9 cellular contexts compared by ENCODE assay signal in genomic region chr9:84669008-84669292, GRCh38. TPM values are rescaled to one million over a fixed set of nuclear protein-coding genes. Genes with fewer than 3 reads are reported as not detected.
DNase-seq lines count a peak whose midpoint lies in the region; ATAC-seq and TF ChIP-seq lines count a peak whose summit lies in the region.
"Had no signal": no experiment of that assay in that cellular context is flagged by ENCODE, and none has a peak within 500 bp of the region (broad histone marks: within the 10 kb centered on the region; RNA-seq: fewer than 3 reads in every experiment).

No MANE protein-coding gene starts in this region.

- CTCF ChIA-PET in CD8-positive, alpha-beta T cell (lab: Charles Lee), result no interaction called here

- TF ChIP-seq POLR2A in esophagus squamous epithelium (IDR thresholded peaks at IDR 0.05), result no peak

- H3K27me3 ChIP-seq in CD8-positive, alpha-beta T cell (ENCODE audit: insufficient read depth, low read length), result peaks cover 2% of the 10 kb centered on the region
- H3K27me3 ChIP-seq in NT2/D1 (ENCODE audit: insufficient read depth, insufficient read length), result peaks cover 65% of the 10 kb centered on the region
- peaks cover 0 to 47% (median 0%) of the 10 kb centered on the region in 4 donors for H3K27me3 ChIP-seq in esophagus squamous epithelium

- H3K4me1 ChIP-seq in CD8-positive, alpha-beta T cell (ENCODE audit: insufficient read depth, low read length), result no peaks in the 10 kb centered on the region
- H3K4me1 ChIP-seq in NT2/D1 (ENCODE audit: insufficient read depth, insufficient read length) (peaks cover 3% of the 10 kb centered on the region), esophagus squamous epithelium (peaks cover 5 to 60% (median 14%) of the 10 kb centered on the region in 3 donors)

- ATAC-seq in CD8-positive, alpha-beta T cell, result no peak
- ATAC-seq in HG03521 (IDR thresholded peaks at IDR 0.05; ENCODE audit: unreplicated experiment), result no peak
- no peak for ATAC-seq in GM19035 (IDR thresholded peaks at IDR 0.05; ENCODE audit: unreplicated experiment)
- no peak for ATAC-seq in left lobe of liver

- no peaks in the 10 kb centered on the region for H3K9me3 Mint-ChIP-seq in CD8-positive, alpha-beta T cell
- H3K9me3 Mint-ChIP-seq in progenitor cell of endocrine pancreas (ENCODE audit: low read depth), result peaks cover 4% of the 10 kb centered on the region

- DNase-seq in CD8-positive, alpha-beta T cell, result no peak
- DNase-seq in NT2/D1 (ENCODE audit: low read depth, low spot score), result no peak
- DNase-seq in esophagus squamous epithelium (lab: John Stamatoyannopoulos, UW), result no peak
- no peak for DNase-seq in progenitor cell of endocrine pancreas (ENCODE audit: low spot score, unreplicated experiment)
- DNase-seq in central memory CD4-positive, alpha-beta T cell, result no peak
- no peak for DNase-seq in left lobe of liver (ENCODE audit: low spot score)
- DNase-seq: activated CD4-positive, alpha-beta T cell treated with anti-CD3 and anti-CD28 coated beads, Interleukin-2, amount 50 U/mL, for 1 hour had no signal

- peak overlapping the region; percentile 76 for H3K9ac ChIP-seq in NT2/D1 (ENCODE audit: insufficient read length, low read depth)

- no peak overlapping the region for H3K27ac ChIP-seq in CD8-positive, alpha-beta T cell (ENCODE audit: low read depth, low read length)
- peak overlapping the region; percentile 35 to 86 (median 70) for H3K27ac ChIP-seq in esophagus squamous epithelium

- H3K4me3 Mint-ChIP-seq in CD8-positive, alpha-beta T cell, result peak overlapping the region; percentile 50
- peak overlapping the region; percentile 78 for H3K4me3 Mint-ChIP-seq in progenitor cell of endocrine pancreas (ENCODE audit: low read depth)

- no peaks in the 10 kb centered on the region for H3K9me3 ChIP-seq in CD8-positive, alpha-beta T cell (ENCODE audit: low read length)
- peaks cover 10% of the 10 kb centered on the region for H3K9me3 ChIP-seq in NT2/D1 (ENCODE audit: insufficient read depth, low read length)
- no peaks in the 10 kb centered on the region for H3K9me3 ChIP-seq in esophagus squamous epithelium

- no peak overlapping the region for H3K27ac Mint-ChIP-seq in CD8-positive, alpha-beta T cell
- H3K27ac Mint-ChIP-seq in progenitor cell of endocrine pancreas, result peak overlapping the region; percentile 92

- no peak for TF ChIP-seq CTCF in CD8-positive, alpha-beta T cell (IDR thresholded peaks at IDR 0.05)
- TF ChIP-seq CTCF in esophagus squamous epithelium (IDR thresholded peaks at IDR 0.05), result no peak
- no peak for TF ChIP-seq CTCF in progenitor cell of endocrine pancreas (IDR thresholded peaks at IDR 0.05; ENCODE audit: unreplicated experiment)

- intact Hi-C loops in CD8-positive, alpha-beta T cell (cut with DNase I, micrococcal nuclease), result no loop called here
- intact Hi-C loops in esophagus squamous epithelium (cut with DNase I), result loop anchor here (10.0 kb wide), 1 partner anchor 476 kb away; no protein-coding TSS in a partner anchor

- peaks cover 9% of the 10 kb centered on the region for H3K4me1 Mint-ChIP-seq in CD8-positive, alpha-beta T cell (ENCODE audit: low read depth)
- H3K4me1 Mint-ChIP-seq in progenitor cell of endocrine pancreas (ENCODE audit: low read depth), result peaks cover 12% of the 10 kb centered on the region

- POLR2A ChIA-PET in CD8-positive, alpha-beta T cell (lab: Charles Lee), result no interaction called here

- H3K36me3 Mint-ChIP-seq in CD8-positive, alpha-beta T cell, result no peaks in the 10 kb centered on the region
- H3K36me3 Mint-ChIP-seq in progenitor cell of endocrine pancreas (ENCODE audit: insufficient read depth), result no peaks in the 10 kb centered on the region

- 0 to 2% methylated on average over 6 to 7 of the region's 8 CpGs for WGBS in esophagus squamous epithelium, 2 donors

- peaks cover 47% of the 10 kb centered on the region for H3K27me3 Mint-ChIP-seq in CD8-positive, alpha-beta T cell (ENCODE audit: low read depth)
- H3K27me3 Mint-ChIP-seq in progenitor cell of endocrine pancreas, result peaks cover 78% of the 10 kb centered on the region

- H3K4me3 ChIP-seq in CD8-positive, alpha-beta T cell (ENCODE audit: low read depth, low read length), result no peak overlapping the region
- H3K4me3 ChIP-seq in NT2/D1 (ENCODE audit: insufficient read length, low read depth) (peak overlapping the region; percentile 48), esophagus squamous epithelium (peak overlapping the region; percentile 45 to 70 (median 56))

- H3K36me3 ChIP-seq in CD8-positive, alpha-beta T cell (ENCODE audit: insufficient read depth, low read length), result no peaks in the 10 kb centered on the region
- H3K36me3 ChIP-seq in NT2/D1 (ENCODE audit: insufficient read depth, insufficient read length, low read length) (no peaks in the 10 kb centered on the region), esophagus squamous epithelium (no peaks in the 10 kb centered on the region)

RNA-seq across cellular contexts. Expression of gene NTRK2, which starts 0.6 kb away (rescaled TPM):
- not detected for total RNA-seq in CD8-positive, alpha-beta T cell
- total RNA-seq in esophagus squamous epithelium (10 to 100 TPM in 2 of 4 donors, 1 to 10 TPM in 2; 2.9 to 15.9 (median 8.4) TPM), progenitor cell of endocrine pancreas (4.7 and 7.8 TPM in 2 replicates), left lobe of liver (0.38 TPM)
